Comparison of ENCODE assay signal across 11 cellular contexts in the genomic region with DNA sequence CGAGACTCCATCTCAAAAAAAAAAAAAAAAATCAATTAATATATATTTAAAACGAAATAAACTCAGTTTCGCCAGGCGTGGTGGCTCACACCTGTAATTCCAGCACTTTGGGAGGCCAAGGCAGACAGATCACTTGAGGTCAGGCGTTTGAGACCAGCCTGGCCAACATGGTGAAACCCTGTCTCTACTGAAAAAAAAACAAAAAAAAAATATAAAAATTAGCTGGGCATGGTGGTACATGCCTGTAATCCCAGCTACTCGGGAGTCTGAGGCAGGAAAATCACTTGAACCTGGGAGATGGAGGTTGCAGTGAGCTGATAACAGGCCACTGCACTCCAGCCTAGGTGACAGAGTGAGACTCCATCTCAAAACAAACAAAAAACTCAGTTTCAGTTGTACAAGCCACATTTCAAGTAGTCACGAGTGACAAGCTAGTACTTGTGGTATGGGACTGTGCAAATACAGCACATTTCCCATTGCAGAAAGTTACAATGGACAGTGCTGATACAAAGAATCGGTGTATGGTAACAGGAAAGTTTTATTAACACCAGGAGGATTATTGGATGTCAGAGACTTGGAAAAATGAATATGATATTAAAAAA. TPM values are rescaled to one million over a fixed set of nuclear protein-coding genes. Genes with fewer than 3 reads are reported as not detected.
DNase-seq lines count a peak whose midpoint lies in the region; ATAC-seq, FAIRE-seq and TF ChIP-seq lines count a peak whose summit lies in the region.
"Not testable (repeated sequence)": the region's sequence is repeated elsewhere in the genome, so short reads cannot be mapped to it uniquely, and the experiment has no call there.
"Had no signal": no experiment of that assay in that cellular context is flagged by ENCODE, and none has a peak within 500 bp of the region (broad histone marks: within the 10 kb centered on the region; RNA-seq: fewer than 3 reads in every experiment).

No MANE protein-coding gene starts in this region.

- not testable (repeated sequence) for H3K4me3 Mint-ChIP-seq in WTC11

- peak in 1 of 2 experiments; percentile 10; a peak in 1 of 3 replicates for TF ChIP-seq POLR2A in H1 (IDR thresholded peaks at IDR 0.05; ENCODE audit: control extremely low read depth in 1 of 2, low read depth in 2 of 2, low read length in 2 of 2)

- not testable (repeated sequence) for H2AFZ ChIP-seq in DND-41 (ENCODE audit: low read depth, low read length); H1 (ENCODE audit: low read length); hepatocyte

- H2AK5ac ChIP-seq in H1 (ENCODE audit: low read depth, low read length) = not testable (repeated sequence)

- FAIRE-seq in H1 (lab: Jason Lieb, UNC) = not testable (repeated sequence)

- intact Hi-C loops in upper lobe of right lung (cut with DNase I) = not testable (repeated sequence)

- WGBS in H1 (ENCODE audit: extremely low coverage in 1 of 2, insufficient coverage in 1 of 2, insufficient read length in 1 of 2, insufficient replicate concordance in 2 of 2, low coverage in 1 of 2, low lambda C conversion rate in 2 of 2, missing lambda C conversion rate in 1 of 2), 2 experiments = 94% methylated on average over 8 of the region's 8 CpGs; no CpG with 5 or more reads in 1 of the 2 experiments
- 86% methylated on average over 8 of the region's 8 CpGs for WGBS in hepatocyte (ENCODE audit: low lambda C conversion rate, missing lambda C conversion rate)
- WGBS in lung, 2 donors = 80 to 88% methylated on average over 8 of the region's 8 CpGs

- H3K14ac ChIP-seq in H1 (ENCODE audit: insufficient read length) = not testable (repeated sequence)

- H3K4ac ChIP-seq in H1 (replicated peaks; ENCODE audit: insufficient read length, low read depth, low read length) = not testable (repeated sequence)

- not testable (repeated sequence) for H2BK15ac ChIP-seq in H1 (ENCODE audit: low read length)

- peak overlapping the region; percentile 51; the same call in 1 of the 2 replicates for H3K18ac ChIP-seq in H1 (ENCODE audit: extremely low read depth, low read length)

- H4K91ac ChIP-seq in H1 (replicated peaks; ENCODE audit: insufficient read length, low read length) = not testable (repeated sequence)

- H4K5ac ChIP-seq in H1 (ENCODE audit: insufficient read length, low read depth, low read length) = not testable (repeated sequence)

- not testable (repeated sequence) for H3K9me3 ChIP-seq in DND-41 (ENCODE audit: insufficient read depth, low read length, severe bottlenecking); H1 (ENCODE audit: insufficient read depth in 2 of 2, low read depth in 1 of 2, low read length in 1 of 2); hepatocyte (ENCODE audit: low read depth); lung (ENCODE audit: control insufficient read depth in 2 of 2, insufficient read depth in 1 of 2, low read length in 1 of 2); upper lobe of right lung

- H3K27ac ChIP-seq in DND-41 (ENCODE audit: low read length); H1 (ENCODE audit: low read depth, low read length); lung (ENCODE audit: low read depth in 1 of 2, low read length in 1 of 2): not testable (repeated sequence)
- peak overlapping the region; percentile 34 for H3K27ac ChIP-seq in hepatocyte
- peak overlapping the region; percentile 11 for H3K27ac ChIP-seq in upper lobe of right lung

- not testable (repeated sequence) for H2BK5ac ChIP-seq in H1 (ENCODE audit: low read depth, low read length)

- H3K9ac ChIP-seq in DND-41 (ENCODE audit: low read depth, low read length); H1 (replicated peaks in 1 of 4; ENCODE audit: extremely low read depth in 1 of 4, low read depth in 3 of 4, low read length in 3 of 4): not testable (repeated sequence)

- not testable (repeated sequence) for H3K27me3 ChIP-seq in DND-41 (ENCODE audit: insufficient read depth, low read length, poor library complexity); H1 (replicated peaks in 1 of 4; ENCODE audit: control insufficient read depth in 3 of 4, extremely low read depth in 1 of 4, insufficient read depth in 3 of 4, low read length in 3 of 4); hepatocyte; lung (ENCODE audit: control insufficient read depth, insufficient read depth); upper lobe of right lung

- CTCF ChIA-PET in WTC11 (lab: Charles Lee) (interaction anchor here (0.6 to 1.3 kb wide), 2 partner anchors 61 to 429 kb away, joined by 3 to 6 read pairs; no protein-coding TSS in a partner anchor), H1 (lab: Charles Lee; ENCODE audit: partially characterized antibody) (interaction anchor here (0.6 to 2.1 kb wide), 12 partner anchors 9 to 63 kb away, joined by 3 to 8 read pairs (median 4); a partner anchor contains a TSS)

- H3K27ac Mint-ChIP-seq in WTC11 = peak overlapping the region; percentile 89

- peaks cover 23% of the 10 kb centered on the region for H3K36me3 ChIP-seq in DND-41 (ENCODE audit: insufficient read depth, low read length)
- H3K36me3 ChIP-seq in H1 (ENCODE audit: control insufficient read depth in 2 of 4, insufficient read depth in 4 of 4, low read length in 3 of 4) = peaks cover 12 to 20% (median 19%) of the 10 kb centered on the region in 4 experiments; a peak in 7 of 8 replicates
- H3K36me3 ChIP-seq in hepatocyte (replicated peaks; ENCODE audit: insufficient read depth, low read depth) = not testable (repeated sequence)
- peaks cover 0 to 13% of the 10 kb centered on the region in 2 donors for H3K36me3 ChIP-seq in lung (ENCODE audit: control insufficient read depth in 2 of 2, insufficient read depth in 2 of 2, low read length in 2 of 2)
- peaks cover 13% of the 10 kb centered on the region for H3K36me3 ChIP-seq in upper lobe of right lung

- not testable (repeated sequence) for H3K79me2 ChIP-seq in DND-41 (ENCODE audit: insufficient read depth, low read length); H1 (ENCODE audit: control insufficient read depth in 1 of 2, insufficient read depth in 2 of 2, low read length in 2 of 2); hepatocyte

- not testable (repeated sequence) for H3K4me3 ChIP-seq in DND-41 (ENCODE audit: low read depth in 1 of 2, low read length in 2 of 2); H1 (ENCODE audit: extremely low read depth in 1 of 4, insufficient read depth in 2 of 4, low read depth in 3 of 4, low read length in 4 of 4); hepatocyte; lung; upper lobe of right lung

- not testable (repeated sequence) for TF ChIP-seq RAD21 in H1 (IDR thresholded peaks at IDR 0.05 in 1 of 2, conservative IDR thresholded peaks at IDR 0.05 in 1 of 2; ENCODE audit: low read depth in 2 of 2, low read length in 2 of 2)

- not testable (repeated sequence) for H2BK120ac ChIP-seq in H1 (replicated peaks; ENCODE audit: low read depth, low read length)

- not testable (repeated sequence) for DNase-seq in DND-41; WTC11 (ENCODE audit: low spot score); H1 (ENCODE audit: low read depth in 1 of 2, low spot score in 2 of 2); hepatocyte (ENCODE audit: low spot score); upper lobe of right lung
- DNase-seq in NCI-H2171 treated with DMSO at 0.1 percent for 48 hours (lab: John Stamatoyannopoulos, UW) (peak; percentile 21), lung (ENCODE audit: low spot score) (peak; percentile 35)

- not testable (repeated sequence) for H3K27me3 Mint-ChIP-seq in WTC11 (ENCODE audit: low read depth)

- 0 out of 3 replicates have a peak, but pooled peaks have one; percentile 16 for ATAC-seq in DND-41 (ENCODE audit: insufficient read depth, low read depth)
- ATAC-seq in WTC11 = not testable (repeated sequence)
- ATAC-seq in lung (ENCODE audit: insufficient read depth, low FRiP score) = peak; percentile 47
- peak; percentile 89 for ATAC-seq in upper lobe of right lung

- TF ChIP-seq EP300 in H1 (IDR thresholded peaks at IDR 0.05; ENCODE audit: borderline replicate concordance in 1 of 2, low read depth in 2 of 2, low read length in 2 of 2) = not testable (repeated sequence)

- not testable (repeated sequence) for H3K56ac ChIP-seq in H1 (replicated peaks; ENCODE audit: insufficient read length, low read depth, low read length)

- not testable (repeated sequence) for H3K4me2 ChIP-seq in DND-41 (ENCODE audit: insufficient read depth, low read length); H1 (ENCODE audit: insufficient read depth in 1 of 2, low read depth in 2 of 2, low read length in 2 of 2); hepatocyte

- not testable (repeated sequence) for TF ChIP-seq CTCF in DND-41 (IDR thresholded peaks at IDR 0.05; ENCODE audit: borderline replicate concordance, extremely low read depth, low read length, poor library complexity, severe bottlenecking); WTC11 (IDR thresholded peaks at IDR 0.05); H1 (IDR thresholded peaks at IDR 0.05; ENCODE audit: control extremely low read depth in 1 of 3, insufficient read depth in 1 of 3, low read depth in 1 of 3, low read length in 3 of 3); hepatocyte (IDR thresholded peaks at IDR 0.05; ENCODE audit: poor library complexity); lung (IDR thresholded peaks at IDR 0.05; ENCODE audit: control extremely low read depth, extremely low read depth); upper lobe of right lung (IDR thresholded peaks at IDR 0.05)

- not testable (repeated sequence) for H2BK12ac ChIP-seq in H1 (ENCODE audit: low read depth, low read length)

- POLR2A ChIA-PET in WTC11 (lab: Charles Lee) = not testable (repeated sequence)
- POLR2A ChIA-PET in H1 (lab: Charles Lee; ENCODE audit: partially characterized antibody) = interaction anchor here (0.6 to 9.6 kb wide), 20 partner anchors 9 to 145 kb away, joined by 3 to 118 read pairs (median 4); a partner anchor contains a TSS

- H2BK20ac ChIP-seq in H1 (ENCODE audit: low read length) = not testable (repeated sequence)

- H3K36me3 Mint-ChIP-seq in WTC11 = peaks cover 17% of the 10 kb centered on the region

- H3K4me1 Mint-ChIP-seq in WTC11 = not testable (repeated sequence)

- H3K79me1 ChIP-seq in H1 (ENCODE audit: low read depth, low read length) = not testable (repeated sequence)

- not testable (repeated sequence) for H4K8ac ChIP-seq in H1 (ENCODE audit: extremely low read depth, insufficient read depth, low read length)

- H3K9me2 ChIP-seq in hepatocyte (replicated peaks; ENCODE audit: insufficient read depth) = not testable (repeated sequence)

- H3K23me2 ChIP-seq in H1 (ENCODE audit: low read depth, low read length) = not testable (repeated sequence)

- H3K9me3 Mint-ChIP-seq in WTC11 = not testable (repeated sequence)

- not testable (repeated sequence) for H4K20me1 ChIP-seq in DND-41 (ENCODE audit: insufficient read depth, low read length); H1 (replicated peaks in 1 of 2; ENCODE audit: control insufficient read depth in 1 of 2, insufficient read depth in 2 of 2, low read length in 2 of 2); hepatocyte (ENCODE audit: insufficient read depth, poor library complexity, severe bottlenecking)

- H3K4me1 ChIP-seq in DND-41 (ENCODE audit: insufficient read depth, low read length); H1 (replicated peaks in 1 of 4; ENCODE audit: control insufficient read depth in 3 of 4, insufficient read depth in 4 of 4, low read length in 3 of 4); hepatocyte (ENCODE audit: insufficient read depth); lung (ENCODE audit: control insufficient read depth in 2 of 2, insufficient read depth in 2 of 2, low read length in 2 of 2); upper lobe of right lung: not testable (repeated sequence)

- H3K23ac ChIP-seq in H1 (ENCODE audit: insufficient read length) = not testable (repeated sequence)

RNA-seq across cellular contexts. Expression of a gene that starts 11.4 kb away (rescaled TPM):
- total RNA-seq in WTC11 (2021) (30.4 to 40.6 TPM (median 34.0 TPM) in 3 replicates), hepatocyte (10.0 and 17.4 TPM in 2 replicates), lung (10 to 100 TPM; 32.1 to 40.2 TPM), upper lobe of right lung (24.5 TPM)
- total RNA-seq in H1 (2021; fragmentation: NEBNext Ultra II Directional; extraction: Animal tissue kit (Norgen Biotek cat#: 25700)) = 30.8 and 35.2 TPM in 2 replicates
- polyA plus RNA-seq in H1 (2011; rRNA removed) (22.9 and 37.1 TPM in 2 replicates), hepatocyte (18.8 and 19.1 TPM in 2 replicates), lung (10 to 100 TPM; 25.4 to 28.4 TPM)
- 33.8 TPM for polyA plus RNA-seq in H1 (2011; cell fraction: cytosol; rRNA removed)
- polyA plus RNA-seq in H1 (2011; cell fraction: nucleus; rRNA removed) = 22.6 TPM
- 30.6 to 53.5 TPM (median 51.6 TPM) in 4 replicates for polyA plus RNA-seq in H1 (2012, experiment 1 of 2)
- polyA plus RNA-seq in H1 (2012, experiment 2 of 2) = 17.4 TPM
- 17.6 TPM for polyA plus RNA-seq in H1 (2013, experiment 1 of 2)
- 17.2 TPM for polyA plus RNA-seq in H1 (2013, experiment 2 of 2)
- 20.3 and 23.7 TPM in 2 replicates for polyA minus RNA-seq in H1 (2011; rRNA and poly(A)+ RNA removed)
- 18.8 TPM for polyA minus RNA-seq in H1 (2011; cell fraction: cytosol; rRNA and poly(A)+ RNA removed)
- polyA minus RNA-seq in H1 (2011; cell fraction: nucleus; rRNA and poly(A)+ RNA removed) = 23.0 TPM

RNA-seq across cellular contexts. Expression of a gene that starts 35.7 kb away (rescaled TPM):
- total RNA-seq in WTC11 (2021) (93.2 to 103 TPM (median 98.2 TPM) in 3 replicates), hepatocyte (37.3 and 38.5 TPM in 2 replicates), lung (10 to 100 TPM; 22.9 to 25.6 TPM), upper lobe of right lung (27.9 TPM)
- total RNA-seq in H1 (2021; fragmentation: NEBNext Ultra II Directional; extraction: Animal tissue kit (Norgen Biotek cat#: 25700)) = 98.4 and 101 TPM in 2 replicates
- polyA plus RNA-seq in H1 (2011; rRNA removed) (48.5 and 66.4 TPM in 2 replicates), hepatocyte (15.7 and 23.5 TPM in 2 replicates), lung (10 to 100 TPM; 32.0 to 34.3 TPM)
- polyA plus RNA-seq in H1 (2011; cell fraction: cytosol; rRNA removed) = 76.8 TPM
- 73.3 TPM for polyA plus RNA-seq in H1 (2011; cell fraction: nucleus; rRNA removed)
- 102 to 113 TPM (median 104 TPM) in 4 replicates for polyA plus RNA-seq in H1 (2012, experiment 1 of 2)
- 86.9 TPM for polyA plus RNA-seq in H1 (2012, experiment 2 of 2)
- polyA plus RNA-seq in H1 (2013, experiment 1 of 2) = 45.4 TPM
- polyA plus RNA-seq in H1 (2013, experiment 2 of 2) = 45.9 TPM
- 81.1 and 103 TPM in 2 replicates for polyA minus RNA-seq in H1 (2011; rRNA and poly(A)+ RNA removed)
- 47.8 TPM for polyA minus RNA-seq in H1 (2011; cell fraction: cytosol; rRNA and poly(A)+ RNA removed)
- 49.7 TPM for polyA minus RNA-seq in H1 (2011; cell fraction: nucleus; rRNA and poly(A)+ RNA removed)

RNA-seq across cellular contexts. Expression of a gene that starts 50.5 kb away (rescaled TPM):
- total RNA-seq in WTC11 (2021) = 8.9 to 12.6 TPM (median 10.1 TPM) in 3 replicates
- total RNA-seq in H1 (2021; fragmentation: NEBNext Ultra II Directional; extraction: Animal tissue kit (Norgen Biotek cat#: 25700)) = 12.5 and 13.6 TPM in 2 replicates
- polyA plus RNA-seq in H1 (2011; rRNA removed) = 15.1 and 16.6 TPM in 2 replicates
- 15.0 TPM for polyA plus RNA-seq in H1 (2011; cell fraction: cytosol; rRNA removed)
- polyA plus RNA-seq in H1 (2011; cell fraction: nucleus; rRNA removed) = 8.6 TPM
- polyA plus RNA-seq in H1 (2012, experiment 1 of 2) = 12.0 to 13.1 TPM (median 12.5 TPM) in 4 replicates
- 15.1 TPM for polyA plus RNA-seq in H1 (2012, experiment 2 of 2)
- 9.2 TPM for polyA plus RNA-seq in H1 (2013, experiment 1 of 2)
- 9.3 TPM for polyA plus RNA-seq in H1 (2013, experiment 2 of 2)
- 8.8 and 9.0 TPM in 2 replicates for polyA minus RNA-seq in H1 (2011; rRNA and poly(A)+ RNA removed)
- 11.0 TPM for polyA minus RNA-seq in H1 (2011; cell fraction: cytosol; rRNA and poly(A)+ RNA removed)
- polyA minus RNA-seq in H1 (2011; cell fraction: nucleus; rRNA and poly(A)+ RNA removed) = 6.0 TPM
- 19.4 and 23.6 TPM in 2 replicates for total RNA-seq in hepatocyte
- polyA plus RNA-seq in hepatocyte = 8.6 and 10.3 TPM in 2 replicates
- 10 to 100 TPM in 1 of 2 donors, 1 to 10 TPM in 1; 5.7 to 11.7 TPM for total RNA-seq in lung
- 1 to 10 TPM; 3.1 to 8.6 TPM for polyA plus RNA-seq in lung
- 5.5 TPM for total RNA-seq in upper lobe of right lung
- total RNA-seq: CD4-positive, alpha-beta T cell; G401; H4; HT1080 had no signal
